In genomic region chr15:99250494-99251435, GRCh38 we compare ENCODE assay signal across 8 cellular contexts. TPM values are rescaled to one million over a fixed set of nuclear protein-coding genes. Genes with fewer than 3 reads are reported as not detected.
DNase-seq lines count a peak whose midpoint lies in the region; ATAC-seq and TF ChIP-seq lines count a peak whose summit lies in the region.

No MANE protein-coding gene starts in this region.

- POLR2A ChIA-PET in CD4-positive, alpha-beta T cell (lab: Charles Lee): interaction anchor here (1.0 to 1.8 kb wide), 5 partner anchors 12 to 483 kb away, joined by 3 to 10 read pairs (median 4); partner anchors contain the start of genes LYSMD4 and MEF2A

- peak; percentile 85 to 92 (median 88) for DNase-seq in CD4-positive, alpha-beta T cell
- DNase-seq in NCI-H774 (lab: John Stamatoyannopoulos, UW): peak; percentile 98
- DNase-seq in activated CD4-positive, alpha-beta T cell treated with anti-CD3 and anti-CD28 coated beads, Interleukin-2, amount 50 U/mL, for 48 hours: peak; percentile 95 to 96
- peak; percentile 85 for DNase-seq in effector CD4-positive, alpha-beta T cell
- DNase-seq in lower lobe of right lung: peak; percentile 98
- DNase-seq in stimulated activated CD4-positive, alpha-beta T cell treated with anti-CD3 and anti-CD28 coated beads, TNF-alpha, amount 100 ng/mL, for 24 hours (ENCODE audit: low read depth in 3 of 3): peak; percentile 88 to 96 (median 93)

- no peak for TF ChIP-seq CTCF in CD4-positive, alpha-beta T cell (IDR thresholded peaks at IDR 0.05)
- TF ChIP-seq CTCF in lower lobe of right lung (IDR thresholded peaks at IDR 0.05): no peak

- H3K9me3 ChIP-seq in CD4-positive, alpha-beta T cell (ENCODE audit: control insufficient read depth, low read length): no peaks in the 10 kb centered on the region
- no peaks in the 10 kb centered on the region for H3K9me3 ChIP-seq in lower lobe of right lung

- peaks cover 4% of the 10 kb centered on the region for H3K36me3 Mint-ChIP-seq in CD4-positive, alpha-beta T cell (ENCODE audit: low read depth)

- peak overlapping the region; percentile 82 for H3K4me3 ChIP-seq in lower lobe of right lung

- H3K36me3 ChIP-seq in lower lobe of right lung: no peaks in the 10 kb centered on the region

- H3K4me1 ChIP-seq in lower lobe of right lung: peaks cover 22% of the 10 kb centered on the region

- H3K27me3 Mint-ChIP-seq in CD4-positive, alpha-beta T cell: no peaks in the 10 kb centered on the region

- peak overlapping the region; percentile 32 for H3K27ac ChIP-seq in CD4-positive, alpha-beta T cell (ENCODE audit: low read depth, low read length)
- peak overlapping the region; percentile 87 for H3K27ac ChIP-seq in lower lobe of right lung

- peaks cover 3% of the 10 kb centered on the region for H3K9me3 Mint-ChIP-seq in CD4-positive, alpha-beta T cell

- intact Hi-C loops in CD4-positive, alpha-beta T cell (cut with DNase I, micrococcal nuclease): loop anchor here in 1 of 2 experiments (1.0 to 5.0 kb wide), 3 partner anchors 483 to 1097 kb away; partner anchors contain the start of gene LYSMD4
- intact Hi-C loops in lower lobe of right lung (cut with DNase I): no loop called here

- CTCF ChIA-PET in CD4-positive, alpha-beta T cell (lab: Charles Lee): interaction anchor here (0.6 to 1.7 kb wide), 3 partner anchors 42 to 598 kb away, joined by 3 to 5 read pairs (median 5); no protein-coding TSS in a partner anchor

- H3K4me1 Mint-ChIP-seq in CD4-positive, alpha-beta T cell (ENCODE audit: low read depth): peaks cover 24% of the 10 kb centered on the region

- peak overlapping the region; percentile 81 for H3K27ac Mint-ChIP-seq in CD4-positive, alpha-beta T cell

- peak; percentile 98 for ATAC-seq in CD4-positive, alpha-beta T cell (ENCODE audit: poor library complexity)
- ATAC-seq in GM19438 (IDR thresholded peaks at IDR 0.05; ENCODE audit: low read depth, unreplicated experiment) (peak; percentile 95), HG03571 (IDR thresholded peaks at IDR 0.05; ENCODE audit: unreplicated experiment) (peak; percentile 91), lower lobe of right lung (peak; percentile 98 to 99)

- peak overlapping the region; percentile 86 for H3K4me3 Mint-ChIP-seq in CD4-positive, alpha-beta T cell

- no peaks in the 10 kb centered on the region for H3K27me3 ChIP-seq in CD4-positive, alpha-beta T cell (ENCODE audit: control insufficient read depth, insufficient read depth, low read length)
- H3K27me3 ChIP-seq in lower lobe of right lung (ENCODE audit: low read depth): no peaks in the 10 kb centered on the region

RNA-seq across cellular contexts. Expression of gene LRRC28, which starts 0.5 kb away (rescaled TPM):
- 10 to 100 TPM; 12.5 to 14.4 TPM for total RNA-seq in CD4-positive, alpha-beta T cell
- 23.8 TPM for total RNA-seq in lower lobe of right lung

RNA-seq across cellular contexts. Expression of gene TTC23, which starts 1.4 kb away (rescaled TPM):
- under 1 TPM; 0.19 to 0.81 TPM for total RNA-seq in CD4-positive, alpha-beta T cell
- total RNA-seq in lower lobe of right lung: 16.4 TPM

Comparison
In these comparisons a context has a peak if more than half of its experiments do, and no peak if none do; other contexts are left out.
1. Peak in every context shown above with its lines: DNase-seq, ATAC-seq, H3K4me3 ChIP-seq and H3K27ac ChIP-seq.